11 cellular contexts compared by ENCODE assay signal in genomic region chr6:53426544-53427270, GRCh38.
DNase-seq lines count a peak whose midpoint lies in the region; ATAC-seq and TF ChIP-seq lines count a peak whose summit lies in the region.
"Had no signal": no experiment of that assay in that cellular context is flagged by ENCODE, and none has a peak within 500 bp of the region (broad histone marks: within the 10 kb centered on the region; RNA-seq: fewer than 3 reads in every experiment).

No MANE protein-coding gene starts in this region.

- H3K4me1 Mint-ChIP-seq in MCF 10A (ENCODE audit: insufficient read depth, unreplicated experiment) = no peaks in the 10 kb centered on the region

- H3K36me3 Mint-ChIP-seq in MCF 10A (ENCODE audit: insufficient read depth, unreplicated experiment) = no peaks in the 10 kb centered on the region
- H3K36me3 Mint-ChIP-seq: naive thymus-derived CD8-positive, alpha-beta T cell had no signal

- POLR2A ChIA-PET in MCF 10A (lab: Yijun Ruan, JAX) = interaction anchor here (0.7 to 1.9 kb wide), 4 partner anchors 8 to 22 kb away, joined by 3 to 6 read pairs (median 4); no protein-coding TSS in a partner anchor

- BruUV-seq in MCF 10A (replicated peaks; lab: Mats Ljungman, UMichigan) = no TSS peak

- no peaks in the 10 kb centered on the region for H3K4me1 ChIP-seq in breast epithelium
- no peaks in the 10 kb centered on the region for H3K4me1 ChIP-seq in ascending aorta
- no peaks in the 10 kb centered on the region for H3K4me1 ChIP-seq in foreskin keratinocyte

- H3K27ac Mint-ChIP-seq in MCF 10A (ENCODE audit: low read depth, unreplicated experiment) = no peak overlapping the region
- H3K27ac Mint-ChIP-seq: naive thymus-derived CD8-positive, alpha-beta T cell had no signal

- DNase-seq in MCF 10A (ENCODE audit: unreplicated experiment) (peak; percentile 25), breast epithelium (ENCODE audit: low spot score in 2 of 2) (no peak), ascending aorta (ENCODE audit: low spot score in 2 of 2) (no peak), foreskin keratinocyte (no peak), NCI-H774 (lab: John Stamatoyannopoulos, UW) (no peak)
- no peak for DNase-seq in stimulated activated naive CD8-positive, alpha-beta T cell treated with anti-CD3 and anti-CD28 coated beads, Interleukin-15, Interleukin-2, amounts not matched to agents 100 U/mL and 50 U/mL, for 24 hours
- DNase-seq: cerebellar nuclear complex; naive thymus-derived CD8-positive, alpha-beta T cell; PC-9 had no signal

- CTCF ChIA-PET in MCF 10A (lab: Yijun Ruan, JAX) = interaction anchor here (0.8 to 1.5 kb wide), 3 partner anchors 14 to 57 kb away, joined by 3 read pairs; no protein-coding TSS in a partner anchor

- H3K4me3 ChIP-seq in breast epithelium (no peak overlapping the region), ascending aorta (no peak overlapping the region)
- H3K4me3 ChIP-seq: PC-9 had no signal

- no peaks in the 10 kb centered on the region for H3K9me3 Mint-ChIP-seq in MCF 10A (ENCODE audit: unreplicated experiment)
- H3K9me3 Mint-ChIP-seq: naive thymus-derived CD8-positive, alpha-beta T cell had no signal

- H3K4me3 Mint-ChIP-seq in MCF 10A (ENCODE audit: unreplicated experiment) = no peak overlapping the region
- H3K4me3 Mint-ChIP-seq: naive thymus-derived CD8-positive, alpha-beta T cell had no signal

- TF ChIP-seq CTCF in MCF 10A (IDR thresholded peaks at IDR 0.05; ENCODE audit: unreplicated experiment) (no peak), breast epithelium (IDR thresholded peaks at IDR 0.05) (no peak), ascending aorta (IDR thresholded peaks at IDR 0.05) (no peak), foreskin keratinocyte (conservative IDR thresholded peaks at IDR 0.05) (no peak)

- H3K27me3 Mint-ChIP-seq in MCF 10A (ENCODE audit: insufficient read depth, unreplicated experiment) = no peaks in the 10 kb centered on the region

- H3K36me3 ChIP-seq in breast epithelium (no peaks in the 10 kb centered on the region), ascending aorta (no peaks in the 10 kb centered on the region)

- no peak for TF ChIP-seq POLR2A in breast epithelium (IDR thresholded peaks at IDR 0.05)

- H3K9me3 ChIP-seq in breast epithelium (no peaks in the 10 kb centered on the region), ascending aorta (no peaks in the 10 kb centered on the region)

- H3K27ac ChIP-seq in breast epithelium (no peak overlapping the region), ascending aorta (no peak overlapping the region), foreskin keratinocyte (no peak overlapping the region)
- H3K27ac ChIP-seq: PC-9 had no signal

- H3K27me3 ChIP-seq in breast epithelium (no peaks in the 10 kb centered on the region), ascending aorta (no peaks in the 10 kb centered on the region), foreskin keratinocyte (peaks cover 40% of the 10 kb centered on the region)

- intact Hi-C loops in MCF 10A (cut with micrococcal nuclease) (no loop called here), breast epithelium (cut with DNase I; ENCODE audit: low total_unique reads) (no loop called here), ascending aorta (cut with DNase I) (no loop called here)

- ATAC-seq in GM21737 (IDR thresholded peaks at IDR 0.05; ENCODE audit: unreplicated experiment) (peak; percentile 79), HG03354 (IDR thresholded peaks at IDR 0.05; ENCODE audit: poor library complexity, severe bottlenecking, unreplicated experiment) (peak; percentile 94), foreskin keratinocyte (no peak)
- peak; percentile 90 for ATAC-seq in stimulated activated naive CD8-positive, alpha-beta T cell treated with anti-CD3 and anti-CD28 coated beads, Interleukin-15, Interleukin-2, amounts not matched to agents 100 U/mL and 50 U/mL, for 24 hours
- ATAC-seq: naive thymus-derived CD8-positive, alpha-beta T cell had no signal
